ENCODE assay signal across 1 cellular context in genomic region chr17:34255841-34256240, GRCh38.
TF ChIP-seq lines count a peak whose summit lies in the region.

No MANE protein-coding gene starts in this region.

TF ChIP-seq in SK-N-SH, 30 proteins besides CTCF, POLR2A, EP300 and RAD21 (continued from another document):
- TF ChIP-seq REST (IDR thresholded peaks at IDR 0.05; ENCODE audit: low read depth, low read length) (no peak), IRF3 (IDR thresholded peaks at IDR 0.05; ENCODE audit: low read depth, low read length) (no peak), FOXM1 (IDR thresholded peaks at IDR 0.05; ENCODE audit: low read depth) (no peak), MAX (IDR thresholded peaks at IDR 0.05; ENCODE audit: low read depth) (no peak), NRF1 (IDR thresholded peaks at IDR 0.05; ENCODE audit: low read depth, low read length) (no peak)
TF ChIP-seq in SK-N-SH: peak in this region for 0.
